Comparison of ENCODE assay signal across 3 cellular contexts in the genomic region with DNA sequence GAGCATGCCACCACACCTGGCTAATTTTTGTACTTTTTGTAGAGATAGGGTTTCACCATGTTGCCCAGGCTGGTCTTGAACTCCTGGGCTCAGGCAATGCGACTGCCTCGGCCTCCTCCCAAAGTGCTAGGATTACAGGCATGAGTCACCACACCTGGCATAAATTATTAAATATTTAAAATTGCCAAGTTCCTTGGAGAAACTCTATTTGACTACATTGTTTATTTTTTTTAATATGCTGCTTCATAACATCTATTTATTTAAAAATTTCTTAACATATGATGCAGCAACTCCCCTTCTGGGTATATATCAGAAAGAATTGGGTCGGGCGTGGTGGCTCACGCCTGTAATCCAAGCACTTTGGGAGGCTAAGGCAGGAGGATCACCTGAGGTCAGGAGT. TPM values are rescaled to one million over a fixed set of nuclear protein-coding genes. Genes with fewer than 3 reads are reported as not detected.
"Had no signal": no experiment of that assay in that cellular context is flagged by ENCODE, and none has a peak within 500 bp of the region (broad histone marks: within the 10 kb centered on the region; RNA-seq: fewer than 3 reads in every experiment).

No MANE protein-coding gene starts in this region.

RNA-seq across cellular contexts. Expression of gene NECTIN2, which starts 13.2 kb away (rescaled TPM):
- polyA plus RNA-seq: IgD-negative memory B cell had no signal

RNA-seq across cellular contexts. Expression of gene BCAM, which starts 24.0 kb away (rescaled TPM):
- polyA plus RNA-seq: IgD-negative memory B cell had no signal

RNA-seq across cellular contexts. Expression of gene CBLC, which starts 55.2 kb away (rescaled TPM):
- total RNA-seq: GM23248, H4 had no signal
- polyA plus RNA-seq: GM23248, IgD-negative memory B cell had no signal
